Comparison of ENCODE assay signal across 11 cellular contexts in the genomic region with DNA sequence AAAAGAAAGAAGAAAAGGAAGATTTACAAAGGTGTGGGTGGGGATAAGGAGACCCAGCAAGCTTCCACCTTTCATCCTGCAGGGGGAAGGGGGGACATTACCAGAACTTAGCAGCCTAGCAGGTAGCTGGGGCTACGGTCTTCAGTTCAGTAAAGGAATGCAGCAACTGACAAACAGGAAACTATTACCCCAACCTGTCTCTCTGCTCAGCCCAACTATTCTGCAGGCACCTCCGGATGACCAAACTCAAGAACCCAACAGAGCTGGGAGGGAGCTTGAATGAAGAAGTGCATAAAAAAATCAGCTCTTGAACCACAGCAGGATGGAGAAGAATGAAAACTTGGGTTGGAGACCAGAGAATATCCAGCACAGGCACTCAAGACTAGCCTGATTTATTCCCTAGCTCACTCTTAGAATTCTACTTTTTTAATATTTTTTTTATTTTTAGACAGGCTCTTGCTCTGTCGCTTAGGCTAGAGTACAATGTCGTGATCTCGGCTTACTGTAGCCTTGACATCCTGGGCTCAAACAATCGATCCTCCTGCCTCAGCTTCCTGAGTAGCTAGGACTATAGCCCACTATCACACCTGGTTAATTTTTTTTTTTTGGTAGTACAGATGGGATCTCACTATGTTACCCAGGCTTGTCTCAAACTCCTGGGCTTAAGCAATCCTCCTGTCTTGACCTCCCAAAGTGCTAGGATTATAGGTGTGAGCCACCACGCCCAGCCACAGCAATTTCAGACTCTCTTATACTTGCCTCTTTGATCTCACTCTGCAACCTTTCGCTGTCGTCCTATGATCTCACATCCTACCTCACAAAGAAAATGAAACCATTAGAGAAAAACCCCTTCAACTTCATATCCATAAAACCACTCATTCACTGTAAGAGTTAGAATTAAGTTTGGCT. TPM values are rescaled to one million over a fixed set of nuclear protein-coding genes. Genes with fewer than 3 reads are reported as not detected.
DNase-seq lines count a peak whose midpoint lies in the region; ATAC-seq, FAIRE-seq and TF ChIP-seq lines count a peak whose summit lies in the region.
"Had no signal": no experiment of that assay in that cellular context is flagged by ENCODE, and none has a peak within 500 bp of the region (broad histone marks: within the 10 kb centered on the region; RNA-seq: fewer than 3 reads in every experiment).

No MANE protein-coding gene starts in this region.

- RAD21 ChIA-PET in GM12878 (lab: Charles Lee; ENCODE audit: unreplicated experiment) = no interaction called here

- H2AFZ ChIP-seq in GM12878 (ENCODE audit: control insufficient read depth, low read depth, low read length) = peak overlapping the region; percentile 28

- H3K4me3 ChIP-seq in GM12878 = peak overlapping the region; percentile 30; the same call in 1 of the 2 replicates
- no peak overlapping the region for H3K4me3 ChIP-seq in foreskin fibroblast (ENCODE audit: low read depth in 1 of 2, low read length in 2 of 2)
- H3K4me3 ChIP-seq: skin epidermis had no signal

- POLR2A ChIA-PET in GM12878 (lab: Charles Lee) = no interaction called here

- H3K27me3 ChIP-seq in GM12878 (replicated peaks in 1 of 2; ENCODE audit: control insufficient read depth in 2 of 2, insufficient read depth in 2 of 2, low read length in 1 of 2) = no peaks in the 10 kb centered on the region

- CTCF ChIA-PET in GM12878 (lab: Yijun Ruan, JAX) = no interaction called here

- no peak for TF ChIP-seq RAD21 in GM12878 (IDR thresholded peaks at IDR 0.05; ENCODE audit: insufficient read depth, low read depth, low read length)

- FAIRE-seq in GM18507 (lab: Jason Lieb, UNC) (peak; percentile 83), GM12878 (lab: Jason Lieb, UNC) (no peak)

- intact Hi-C loops in GM12878 (cut with micrococcal nuclease; ENCODE audit: unreplicated experiment) = no loop called here

- H3K9me3 ChIP-seq in GM12878 (replicated peaks; ENCODE audit: control insufficient read depth, insufficient read depth, low read length) = no peaks in the 10 kb centered on the region

- 20% methylated on average over 9 of the region's 9 CpGs for WGBS in GM12878 (ENCODE audit: insufficient coverage, insufficient replicate concordance, low lambda C conversion rate, missing lambda C conversion rate)

- DNase-seq in GM18507 (ENCODE audit: extremely low spot score, insufficient read length, low read depth) (no peak), GM12878 (ENCODE audit: low read depth, low spot score) (no peak), foreskin fibroblast (no peak), LoVo (ENCODE audit: low spot score) (no peak), NOMO-1 (lab: John Stamatoyannopoulos, UW; ENCODE audit: unreplicated experiment in 2 of 2) (no peak), NCI-H1105 treated with DMSO at 0.1 percent for 48 hours (lab: John Stamatoyannopoulos, UW) (no peak)

- peak; percentile 47 for ATAC-seq in GM21717 (IDR thresholded peaks at IDR 0.05; ENCODE audit: unreplicated experiment)
- peak; percentile 33 for ATAC-seq in HG03571 (IDR thresholded peaks at IDR 0.05; ENCODE audit: unreplicated experiment)
- peak; percentile 76 for ATAC-seq in GM12878

- no TSS peak for BruUV-seq in GM12878 (replicated peaks; lab: Mats Ljungman, UMichigan)

- peak overlapping the region; percentile 36 for H3K4me2 ChIP-seq in GM12878 (ENCODE audit: control insufficient read depth, insufficient read depth)
- H3K4me2 ChIP-seq: KMS-11 had no signal

- SMC1A ChIA-PET in GM12878 (lab: Charles Lee; ENCODE audit: uncharacterized antibody, unreplicated experiment) = interaction anchor here (0.8 kb wide), 1 partner anchor 48 kb away, joined by 3 read pairs; no protein-coding TSS in a partner anchor

- peak in 1 of 2 experiments; percentile 31; a peak in 1 of 4 replicates for TF ChIP-seq EP300 in GM12878 (IDR thresholded peaks at IDR 0.05; ENCODE audit: borderline replicate concordance in 1 of 2, control insufficient read depth in 1 of 2, low read depth in 2 of 2, low read length in 2 of 2)

- in situ Hi-C loops in GM12878 (cut with MboI) = no loop called here

- TF ChIP-seq POLR2A in GM12878 (IDR thresholded peaks at IDR 0.05; ENCODE audit: low read depth, low read length) = no peak

- peaks cover 36% of the 10 kb centered on the region for H3K4me1 ChIP-seq in GM12878 (ENCODE audit: control insufficient read depth, insufficient read depth, low read length)

- H3K79me2 ChIP-seq in GM12878 (ENCODE audit: control insufficient read depth, insufficient read depth, low read length) = no peaks in the 10 kb centered on the region

- no peaks in the 10 kb centered on the region for H3K36me3 ChIP-seq in GM12878 (ENCODE audit: control insufficient read depth in 2 of 2, insufficient read depth in 2 of 2, low read length in 1 of 2)

- TF ChIP-seq CTCF in GM12878 (IDR thresholded peaks at IDR 0.05 in 2 of 3, conservative IDR thresholded peaks at IDR 0.05 in 1 of 3; ENCODE audit: control insufficient read depth in 2 of 3, extremely low read depth in 1 of 3, insufficient read depth in 1 of 3, low read depth in 3 of 3, low read length in 3 of 3) (no peak), foreskin fibroblast (IDR thresholded peaks at IDR 0.05; ENCODE audit: low read depth, low read length) (no peak)

- H3K9ac ChIP-seq in GM12878 (ENCODE audit: control insufficient read depth, insufficient read depth, low read length) = no peak overlapping the region
- H3K9ac ChIP-seq: KMS-11 had no signal

- H3K27ac ChIP-seq in GM12878 (ENCODE audit: control insufficient read depth, insufficient read depth) = no peak overlapping the region
- H3K27ac ChIP-seq: KMS-11 had no signal

- no peaks in the 10 kb centered on the region for H4K20me1 ChIP-seq in GM12878 (ENCODE audit: control insufficient read depth, insufficient read depth)

TF ChIP-seq in GM12878, 131 proteins besides CTCF, POLR2A, EP300 and RAD21 (continues in another document):
- TF ChIP-seq YY1 (IDR thresholded peaks at IDR 0.05; ENCODE audit: low read depth, low read length) (no peak), KLF5 (IDR thresholded peaks at IDR 0.05; ENCODE audit: partially characterized antibody) (no peak), CREM (IDR thresholded peaks at IDR 0.05; ENCODE audit: low read depth) (peak; percentile 63; the same call in 1 of the 2 replicates), TCF7 (IDR thresholded peaks at IDR 0.05; ENCODE audit: borderline replicate concordance) (peak; percentile 62), CEBPB (IDR thresholded peaks at IDR 0.05; ENCODE audit: borderline replicate concordance in 1 of 2, low read depth in 2 of 2, low read length in 2 of 2) (no peak), CREB1 (IDR thresholded peaks at IDR 0.05; ENCODE audit: low read depth) (peak; percentile 90), SUZ12 (IDR thresholded peaks at IDR 0.05; ENCODE audit: unreplicated experiment) (no peak)
- TF ChIP-seq, protein P1, sequence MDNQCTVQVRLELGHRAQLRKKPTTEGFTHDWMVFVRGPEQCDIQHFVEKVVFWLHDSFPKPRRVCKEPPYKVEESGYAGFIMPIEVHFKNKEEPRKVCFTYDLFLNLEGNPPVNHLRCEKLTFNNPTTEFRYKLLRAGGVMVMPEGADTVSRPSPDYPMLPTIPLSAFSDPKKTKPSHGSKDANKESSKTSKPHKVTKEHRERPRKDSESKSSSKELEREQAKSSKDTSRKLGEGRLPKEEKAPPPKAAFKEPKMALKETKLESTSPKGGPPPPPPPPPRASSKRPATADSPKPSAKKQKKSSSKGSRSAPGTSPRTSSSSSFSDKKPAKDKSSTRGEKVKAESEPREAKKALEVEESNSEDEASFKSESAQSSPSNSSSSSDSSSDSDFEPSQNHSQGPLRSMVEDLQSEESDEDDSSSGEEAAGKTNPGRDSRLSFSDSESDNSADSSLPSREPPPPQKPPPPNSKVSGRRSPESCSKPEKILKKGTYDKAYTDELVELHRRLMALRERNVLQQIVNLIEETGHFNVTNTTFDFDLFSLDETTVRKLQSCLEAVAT (IDR thresholded peaks at IDR 0.05) = no peak

RNA-seq across cellular contexts. Expression of a gene that starts 18.5 kb away (rescaled TPM):
- total RNA-seq in GM12878 (2013; cell fraction: nucleolus; rRNA removed) = not detected in 2 replicates
- total RNA-seq in GM12878 (2014; rRNA removed) = 0.06 TPM in 1 of 2 replicates, not detected in the other
- not detected in 2 replicates for total RNA-seq in GM12878 (2014; rRNA removed; fragmentation: Illumina TruSeq; extraction: Trizol)
- not detected in 2 replicates for total RNA-seq in GM12878 (2021)
- polyA plus RNA-seq in GM12878 (2011; ENCODE audit: low read depth) = not detected
- not detected in 2 replicates for polyA plus RNA-seq in GM12878 (2011; rRNA removed)
- 0.01 TPM in 1 of 2 replicates, not detected in the other for polyA plus RNA-seq in GM12878 (2011; cell fraction: cytosol; rRNA removed)
- polyA plus RNA-seq in GM12878 (2011; cell fraction: nucleus; rRNA removed) = not detected in 2 replicates
- polyA plus RNA-seq in GM12878 (2012) = not detected in 2 replicates
- polyA plus RNA-seq in GM12878 (2014; fragmentation: Illumina TruSeq; extraction: Trizol) = not detected in 2 replicates
- not detected for polyA plus RNA-seq in GM12878 (2014; fragmentation: Nextera tagmentation; extraction: Ambion mirVana)
- polyA plus RNA-seq in GM12878 (2014; rRNA removed) = not detected in 2 replicates
- polyA plus RNA-seq in GM12878 (2016; fragmentation: Nextera tagmentation; extraction: Ambion mirVana) = not detected
- not detected in 2 replicates for polyA minus RNA-seq in GM12878 (2011; rRNA and poly(A)+ RNA removed)
- not detected in 2 replicates for polyA minus RNA-seq in GM12878 (2011; cell fraction: cytosol; rRNA and poly(A)+ RNA removed)
- not detected in 2 replicates for polyA minus RNA-seq in GM12878 (2011; cell fraction: nucleus; rRNA and poly(A)+ RNA removed)
- total RNA-seq: kidney epithelial cell had no signal
